8 cellular contexts compared by ENCODE assay signal in the genomic region with DNA sequence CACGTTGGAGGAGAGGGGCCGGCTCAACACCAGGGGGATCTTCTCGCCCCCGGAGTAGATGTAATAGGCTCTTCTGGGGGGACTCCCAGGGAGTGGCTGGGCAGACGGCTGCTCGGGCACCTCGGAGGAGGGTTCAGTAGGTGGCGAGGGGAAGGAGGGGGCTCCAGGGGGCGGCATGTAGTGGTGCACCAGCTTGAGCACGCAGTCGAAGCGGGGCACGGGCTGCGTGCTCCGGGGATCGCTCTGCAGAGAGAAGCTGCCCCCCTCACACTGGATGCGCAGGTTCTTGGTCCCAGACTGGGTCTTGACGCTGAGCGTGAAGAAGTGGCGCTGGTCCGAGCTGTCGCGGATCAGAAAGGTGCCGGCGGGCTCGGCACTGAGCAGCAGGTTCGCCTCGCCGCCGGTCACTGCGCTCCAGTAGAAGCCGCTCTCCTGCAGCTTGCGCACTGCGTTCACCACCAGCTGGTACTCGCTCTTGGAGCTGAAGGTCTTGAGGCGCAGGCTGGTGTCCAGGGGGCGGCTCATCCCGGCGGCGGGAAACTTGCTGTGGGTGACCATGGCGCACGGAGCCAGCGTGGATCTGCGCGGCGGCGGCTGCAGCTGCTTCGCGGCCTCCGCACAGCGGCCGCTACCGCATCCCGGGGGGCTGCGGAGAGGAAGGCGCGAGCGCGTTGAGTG. TPM values are rescaled to one million over a fixed set of nuclear protein-coding genes. Genes with fewer than 3 reads are reported as not detected.
DNase-seq lines count a peak whose midpoint lies in the region; ATAC-seq and TF ChIP-seq lines count a peak whose summit lies in the region.

No MANE protein-coding gene starts in this region.

- ATAC-seq in left lung = no peak

- TF ChIP-seq CTCF in astrocyte of the spinal cord (IDR thresholded peaks at IDR 0.05; ENCODE audit: low read depth, low read length) (no peak), left lung (IDR thresholded peaks at IDR 0.05) (no peak)

- in situ Hi-C loops in astrocyte of the spinal cord (cut with HindIII; ENCODE audit: low sequenced_read_pairs) = no loop called here

- no peaks in the 10 kb centered on the region for H3K27me3 ChIP-seq in left lung

- H3K27ac ChIP-seq in left lung (peak overlapping the region; percentile 95 to 98), substantia nigra (ENCODE audit: low read depth, low read length, poor library complexity, severe bottlenecking) (peak overlapping the region; percentile 78)

- intact Hi-C loops in left lung (cut with DNase I) = no loop called here

- peak overlapping the region; percentile 92 for H3K4me3 ChIP-seq in astrocyte of the spinal cord (ENCODE audit: low read depth, low read length)
- peak overlapping the region; percentile 92 to 96 for H3K4me3 ChIP-seq in left lung

- no peaks in the 10 kb centered on the region for H3K9me3 ChIP-seq in left lung

- peak; percentile 45 for DNase-seq in stimulated activated CD4-positive, alpha-beta T cell treated with anti-CD3 and anti-CD28 coated beads, Interleukin-4, amount 100 ng/mL, for 1 hour
- no peak for DNase-seq in stimulated activated CD4-positive, alpha-beta T cell treated with anti-CD3 and anti-CD28 coated beads, Interleukin-2, amount 100 ng/mL, for 48 hours
- DNase-seq in astrocyte of the spinal cord (ENCODE audit: low read depth, low spot score) = peak; percentile 61
- DNase-seq in left lung = no peak
- no peak for DNase-seq in substantia nigra (lab: John Stamatoyannopoulos, UW)
- DNase-seq in NCI-H2107 (lab: John Stamatoyannopoulos, UW) = no peak
- no peak for DNase-seq in GM19238 (ENCODE audit: insufficient read length, low spot score)
- no peak for DNase-seq in OCI-M2 (lab: John Stamatoyannopoulos, UW; ENCODE audit: unreplicated experiment)

- peaks cover 0 to 53% of the 10 kb centered on the region in 2 donors for H3K36me3 ChIP-seq in left lung

- peaks cover 37 to 62% of the 10 kb centered on the region in 2 donors for H3K4me1 ChIP-seq in left lung

RNA-seq across cellular contexts. Expression of gene SOCS3, which starts 1.2 kb away (rescaled TPM):
- 100 to 1,000 TPM in 1 of 2 donors, 10 to 100 TPM in 1; 60.7 to 110 TPM for total RNA-seq in left lung

RNA-seq across cellular contexts. Expression of gene PGS1, which starts 19.8 kb away (rescaled TPM):
- 10 to 100 TPM; 63.4 to 83.6 TPM for total RNA-seq in left lung

Comparison
In these comparisons a context has a peak if more than half of its experiments do, and no peak if none do; other contexts are left out.
1. DNase-seq: peak in stimulated activated CD4-positive, alpha-beta T cell treated with anti-CD3 and anti-CD28 coated beads, Interleukin-4, amount 100 ng/mL, for 1 hour (single experiment) and astrocyte of the spinal cord (single experiment); none in stimulated activated CD4-positive, alpha-beta T cell treated with anti-CD3 and anti-CD28 coated beads, Interleukin-2, amount 100 ng/mL, for 48 hours (0 of 2), left lung (0 of 2), substantia nigra (0 of 49), NCI-H2107 (single experiment), GM19238 (single experiment) and OCI-M2 (single experiment).